Comparison of ENCODE assay signal across 1 cellular context in the genomic region with DNA sequence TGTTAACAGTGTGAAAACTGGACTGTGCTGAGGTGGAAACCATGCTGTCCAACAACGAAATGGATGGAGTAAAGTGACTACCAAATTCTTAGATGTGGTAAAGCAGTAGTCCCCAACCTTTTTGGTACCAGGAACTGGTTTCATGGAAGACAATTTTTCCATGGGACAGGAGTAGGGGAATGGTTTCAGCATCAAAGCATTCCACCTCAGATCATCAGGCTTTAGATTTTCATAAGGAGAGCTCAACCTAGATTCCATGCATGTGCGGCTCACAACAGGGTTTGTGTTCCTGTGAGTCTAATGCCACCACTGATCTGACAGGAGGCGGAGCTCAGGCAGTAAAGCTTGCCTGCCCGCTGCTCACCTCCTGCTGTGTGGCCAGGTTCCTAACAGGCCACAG.
TF ChIP-seq lines count a peak whose summit lies in the region.

No MANE protein-coding gene starts in this region.

TF ChIP-seq in K562, 482 proteins besides CTCF, POLR2A, EP300 and RAD21 (continued from another document):
- TF ChIP-seq MEF2A (IDR thresholded peaks at IDR 0.05; ENCODE audit: control insufficient read depth, low read depth, low read length) (no peak), RNF2 (IDR thresholded peaks at IDR 0.05) (no peak), ESRRB (CRISPR knock-in tag; IDR thresholded peaks at IDR 0.05; ENCODE audit: borderline replicate concordance) (no peak), NFIC (IDR thresholded peaks at IDR 0.05) (no peak), ZNF146 (CRISPR knock-in tag; IDR thresholded peaks at IDR 0.05; ENCODE audit: unreplicated experiment) (no peak), ZNF175 (CRISPR knock-in tag; IDR thresholded peaks at IDR 0.05; ENCODE audit: low read depth) (no peak), ZFP36 (IDR thresholded peaks at IDR 0.05; ENCODE audit: low read depth, low read length, partially characterized antibody) (no peak), ZBTB8A (IDR thresholded peaks at IDR 0.05; ENCODE audit: partially characterized antibody) (no peak), MYNN (IDR thresholded peaks at IDR 0.05) (no peak), MYNN (CRISPR knock-in tag; IDR thresholded peaks at IDR 0.05) (no peak)
- TF ChIP-seq, protein P1, sequence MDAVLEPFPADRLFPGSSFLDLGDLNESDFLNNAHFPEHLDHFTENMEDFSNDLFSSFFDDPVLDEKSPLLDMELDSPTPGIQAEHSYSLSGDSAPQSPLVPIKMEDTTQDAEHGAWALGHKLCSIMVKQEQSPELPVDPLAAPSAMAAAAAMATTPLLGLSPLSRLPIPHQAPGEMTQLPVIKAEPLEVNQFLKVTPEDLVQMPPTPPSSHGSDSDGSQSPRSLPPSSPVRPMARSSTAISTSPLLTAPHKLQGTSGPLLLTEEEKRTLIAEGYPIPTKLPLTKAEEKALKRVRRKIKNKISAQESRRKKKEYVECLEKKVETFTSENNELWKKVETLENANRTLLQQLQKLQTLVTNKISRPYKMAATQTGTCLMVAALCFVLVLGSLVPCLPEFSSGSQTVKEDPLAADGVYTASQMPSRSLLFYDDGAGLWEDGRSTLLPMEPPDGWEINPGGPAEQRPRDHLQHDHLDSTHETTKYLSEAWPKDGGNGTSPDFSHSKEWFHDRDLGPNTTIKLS (IDR thresholded peaks at IDR 0.05; ENCODE audit: borderline replicate concordance, low read depth), result no peak
- TF ChIP-seq, protein P2, sequence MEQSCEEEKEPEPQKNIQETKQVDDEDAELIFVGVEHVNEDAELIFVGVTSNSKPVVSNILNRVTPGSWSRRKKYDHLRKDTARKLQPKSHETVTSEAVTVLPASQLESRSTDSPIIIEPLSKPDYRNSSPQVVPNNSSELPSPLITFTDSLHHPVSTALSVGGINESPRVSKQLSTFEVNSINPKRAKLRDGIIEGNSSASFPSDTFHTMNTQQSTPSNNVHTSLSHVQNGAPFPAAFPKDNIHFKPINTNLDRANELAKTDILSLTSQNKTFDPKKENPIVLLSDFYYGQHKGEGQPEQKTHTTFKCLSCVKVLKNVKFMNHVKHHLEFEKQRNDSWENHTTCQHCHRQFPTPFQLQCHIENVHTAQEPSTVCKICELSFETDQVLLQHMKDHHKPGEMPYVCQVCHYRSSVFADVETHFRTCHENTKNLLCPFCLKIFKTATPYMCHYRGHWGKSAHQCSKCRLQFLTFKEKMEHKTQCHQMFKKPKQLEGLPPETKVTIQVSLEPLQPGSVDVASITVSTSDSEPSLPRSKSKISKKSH (CRISPR knock-in tag; IDR thresholded peaks at IDR 0.05), result no peak
- TF ChIP-seq, protein P3, sequence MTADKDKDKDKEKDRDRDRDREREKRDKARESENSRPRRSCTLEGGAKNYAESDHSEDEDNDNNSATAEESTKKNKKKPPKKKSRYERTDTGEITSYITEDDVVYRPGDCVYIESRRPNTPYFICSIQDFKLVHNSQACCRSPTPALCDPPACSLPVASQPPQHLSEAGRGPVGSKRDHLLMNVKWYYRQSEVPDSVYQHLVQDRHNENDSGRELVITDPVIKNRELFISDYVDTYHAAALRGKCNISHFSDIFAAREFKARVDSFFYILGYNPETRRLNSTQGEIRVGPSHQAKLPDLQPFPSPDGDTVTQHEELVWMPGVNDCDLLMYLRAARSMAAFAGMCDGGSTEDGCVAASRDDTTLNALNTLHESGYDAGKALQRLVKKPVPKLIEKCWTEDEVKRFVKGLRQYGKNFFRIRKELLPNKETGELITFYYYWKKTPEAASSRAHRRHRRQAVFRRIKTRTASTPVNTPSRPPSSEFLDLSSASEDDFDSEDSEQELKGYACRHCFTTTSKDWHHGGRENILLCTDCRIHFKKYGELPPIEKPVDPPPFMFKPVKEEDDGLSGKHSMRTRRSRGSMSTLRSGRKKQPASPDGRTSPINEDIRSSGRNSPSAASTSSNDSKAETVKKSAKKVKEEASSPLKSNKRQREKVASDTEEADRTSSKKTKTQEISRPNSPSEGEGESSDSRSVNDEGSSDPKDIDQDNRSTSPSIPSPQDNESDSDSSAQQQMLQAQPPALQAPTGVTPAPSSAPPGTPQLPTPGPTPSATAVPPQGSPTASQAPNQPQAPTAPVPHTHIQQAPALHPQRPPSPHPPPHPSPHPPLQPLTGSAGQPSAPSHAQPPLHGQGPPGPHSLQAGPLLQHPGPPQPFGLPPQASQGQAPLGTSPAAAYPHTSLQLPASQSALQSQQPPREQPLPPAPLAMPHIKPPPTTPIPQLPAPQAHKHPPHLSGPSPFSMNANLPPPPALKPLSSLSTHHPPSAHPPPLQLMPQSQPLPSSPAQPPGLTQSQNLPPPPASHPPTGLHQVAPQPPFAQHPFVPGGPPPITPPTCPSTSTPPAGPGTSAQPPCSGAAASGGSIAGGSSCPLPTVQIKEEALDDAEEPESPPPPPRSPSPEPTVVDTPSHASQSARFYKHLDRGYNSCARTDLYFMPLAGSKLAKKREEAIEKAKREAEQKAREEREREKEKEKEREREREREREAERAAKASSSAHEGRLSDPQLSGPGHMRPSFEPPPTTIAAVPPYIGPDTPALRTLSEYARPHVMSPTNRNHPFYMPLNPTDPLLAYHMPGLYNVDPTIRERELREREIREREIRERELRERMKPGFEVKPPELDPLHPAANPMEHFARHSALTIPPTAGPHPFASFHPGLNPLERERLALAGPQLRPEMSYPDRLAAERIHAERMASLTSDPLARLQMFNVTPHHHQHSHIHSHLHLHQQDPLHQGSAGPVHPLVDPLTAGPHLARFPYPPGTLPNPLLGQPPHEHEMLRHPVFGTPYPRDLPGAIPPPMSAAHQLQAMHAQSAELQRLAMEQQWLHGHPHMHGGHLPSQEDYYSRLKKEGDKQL (CRISPR knock-in tag; IDR thresholded peaks at IDR 0.05; ENCODE audit: borderline replicate concordance), result no peak
- TF ChIP-seq, protein P4, sequence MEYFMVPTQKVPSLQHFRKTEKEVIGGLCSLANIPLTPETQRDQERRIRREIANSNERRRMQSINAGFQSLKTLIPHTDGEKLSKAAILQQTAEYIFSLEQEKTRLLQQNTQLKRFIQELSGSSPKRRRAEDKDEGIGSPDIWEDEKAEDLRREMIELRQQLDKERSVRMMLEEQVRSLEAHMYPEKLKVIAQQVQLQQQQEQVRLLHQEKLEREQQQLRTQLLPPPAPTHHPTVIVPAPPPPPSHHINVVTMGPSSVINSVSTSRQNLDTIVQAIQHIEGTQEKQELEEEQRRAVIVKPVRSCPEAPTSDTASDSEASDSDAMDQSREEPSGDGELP (CRISPR knock-in tag; IDR thresholded peaks at IDR 0.05; ENCODE audit: borderline replicate concordance), result no peak
